Comparison of ENCODE assay signal across 7 cellular contexts in genomic region chr4:16083217-16084191, GRCh38. TPM values are rescaled to one million over a fixed set of nuclear protein-coding genes. Genes with fewer than 3 reads are reported as not detected.
DNase-seq lines count a peak whose midpoint lies in the region; ATAC-seq and TF ChIP-seq lines count a peak whose summit lies in the region.

A gene with protein sequence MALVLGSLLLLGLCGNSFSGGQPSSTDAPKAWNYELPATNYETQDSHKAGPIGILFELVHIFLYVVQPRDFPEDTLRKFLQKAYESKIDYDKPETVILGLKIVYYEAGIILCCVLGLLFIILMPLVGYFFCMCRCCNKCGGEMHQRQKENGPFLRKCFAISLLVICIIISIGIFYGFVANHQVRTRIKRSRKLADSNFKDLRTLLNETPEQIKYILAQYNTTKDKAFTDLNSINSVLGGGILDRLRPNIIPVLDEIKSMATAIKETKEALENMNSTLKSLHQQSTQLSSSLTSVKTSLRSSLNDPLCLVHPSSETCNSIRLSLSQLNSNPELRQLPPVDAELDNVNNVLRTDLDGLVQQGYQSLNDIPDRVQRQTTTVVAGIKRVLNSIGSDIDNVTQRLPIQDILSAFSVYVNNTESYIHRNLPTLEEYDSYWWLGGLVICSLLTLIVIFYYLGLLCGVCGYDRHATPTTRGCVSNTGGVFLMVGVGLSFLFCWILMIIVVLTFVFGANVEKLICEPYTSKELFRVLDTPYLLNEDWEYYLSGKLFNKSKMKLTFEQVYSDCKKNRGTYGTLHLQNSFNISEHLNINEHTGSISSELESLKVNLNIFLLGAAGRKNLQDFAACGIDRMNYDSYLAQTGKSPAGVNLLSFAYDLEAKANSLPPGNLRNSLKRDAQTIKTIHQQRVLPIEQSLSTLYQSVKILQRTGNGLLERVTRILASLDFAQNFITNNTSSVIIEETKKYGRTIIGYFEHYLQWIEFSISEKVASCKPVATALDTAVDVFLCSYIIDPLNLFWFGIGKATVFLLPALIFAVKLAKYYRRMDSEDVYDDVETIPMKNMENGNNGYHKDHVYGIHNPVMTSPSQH (minus strand): TSS chr4:16084023. CDS start chr4:16075906, 8,117 bp downstream.

- H3K4me3 ChIP-seq in right cardiac atrium (ENCODE audit: low read length) (peak within 1 kb of the TSS; percentile 79), rectal smooth muscle tissue (ENCODE audit: low read length) (peak within 1 kb of the TSS; percentile 83)

- intact Hi-C loops in activated B cell treated with CpG ODN at 0.5 μM for 24 hours (cut with micrococcal nuclease) (no loop called here), right cardiac atrium (cut with DNase I) (loop anchor here in 1 of 4 donors (10.0 kb wide), 1 partner anchor 81 kb away; no protein-coding TSS in a partner anchor)

- H3K27me3 Mint-ChIP-seq in activated B cell treated with CpG ODN at 0.5 μM for 24 hours: peaks cover 59% of the 10 kb centered on the region

- H3K36me3 Mint-ChIP-seq in activated B cell treated with CpG ODN at 0.5 μM for 24 hours (ENCODE audit: low read depth): no peaks in the 10 kb centered on the region

- ATAC-seq in activated B cell treated with CpG ODN at 0.5 μM for 24 hours (ENCODE audit: low read depth) (no peak), right cardiac atrium (peak; percentile 74 to 83), GM18502 (IDR thresholded peaks at IDR 0.05; ENCODE audit: poor library complexity, unreplicated experiment) (no peak), HG03196 (IDR thresholded peaks at IDR 0.05; ENCODE audit: unreplicated experiment) (no peak)

- POLR2A ChIA-PET in activated B cell treated with CpG ODN at 0.5 μM for 24 hours (lab: Charles Lee) (no interaction called here), GM10248 (lab: Yijun Ruan, JAX) (no interaction called here)

- H3K9me3 ChIP-seq in right cardiac atrium (ENCODE audit: control insufficient read depth, low read length): no peaks in the 10 kb centered on the region

- peak within 1 kb of the TSS; percentile 75 for H3K4me3 Mint-ChIP-seq in activated B cell treated with CpG ODN at 0.5 μM for 24 hours

- H3K27me3 ChIP-seq in right cardiac atrium (ENCODE audit: control insufficient read depth, insufficient read depth) (no peaks in the 10 kb centered on the region), rectal smooth muscle tissue (ENCODE audit: control insufficient read depth, insufficient read depth, low read length) (peaks cover 13% of the 10 kb centered on the region)

- no peak within 1 kb of the TSS for H3K9ac ChIP-seq in rectal smooth muscle tissue (ENCODE audit: low read length)

- DNase-seq in HuH-7.5 (ENCODE audit: low spot score) (peak; percentile 63), activated B cell treated with CpG ODN at 0.5 μM for 24 hours (peak; percentile 21), right cardiac atrium (peak in 1 of 3 donors; percentile 59), GM10248 (ENCODE audit: extremely low spot score) (no peak)

- peaks cover 2% of the 10 kb centered on the region for H3K9me3 Mint-ChIP-seq in activated B cell treated with CpG ODN at 0.5 μM for 24 hours

- WGBS in right cardiac atrium: 4% methylated on average over 83 of the region's 83 CpGs

- peaks cover 25% of the 10 kb centered on the region for H3K4me1 Mint-ChIP-seq in activated B cell treated with CpG ODN at 0.5 μM for 24 hours

- TF ChIP-seq CTCF in activated B cell treated with CpG ODN at 0.5 μM for 24 hours (IDR thresholded peaks at IDR 0.05): no peak
- no peak for TF ChIP-seq CTCF in GM10248 (IDR thresholded peaks at IDR 0.05; ENCODE audit: control extremely low read depth, extremely low read depth, low read depth, missing control alignments)

- H3K27ac ChIP-seq in right cardiac atrium (ENCODE audit: low read length) (no peak within 1 kb of the TSS), rectal smooth muscle tissue (ENCODE audit: low read depth, low read length) (no peak within 1 kb of the TSS)

- CTCF ChIA-PET in activated B cell treated with CpG ODN at 0.5 μM for 24 hours (lab: Charles Lee) (no interaction called here), GM10248 (lab: Yijun Ruan, JAX) (no interaction called here)

- H3K4me1 ChIP-seq in right cardiac atrium (ENCODE audit: control insufficient read depth, insufficient read depth, low read length) (peaks cover 5% of the 10 kb centered on the region), rectal smooth muscle tissue (ENCODE audit: control insufficient read depth, insufficient read depth, low read length) (peaks cover 4% of the 10 kb centered on the region)

- H3K36me3 ChIP-seq in rectal smooth muscle tissue (ENCODE audit: control insufficient read depth, insufficient read depth, low read length): no peaks in the 10 kb centered on the region

- H3K27ac Mint-ChIP-seq in activated B cell treated with CpG ODN at 0.5 μM for 24 hours: no peak within 1 kb of the TSS

RNA-seq across cellular contexts. Expression of the gene that starts here (rescaled TPM):
- not detected in 2 replicates for total RNA-seq in activated B cell treated with CpG ODN at 0.5 μM for 24 hours
- 10 to 100 TPM in 1 of 4 donors, 1 to 10 TPM in 3; 5.4 to 12.3 (median 7.3) TPM for total RNA-seq in right cardiac atrium
- polyA plus RNA-seq in right cardiac atrium: 3.2 TPM

Comparison
In these comparisons a context has a peak if more than half of its experiments do, and no peak if none do; other contexts are left out.
1. Peak in DNase-seq in activated B cell treated with CpG ODN at 0.5 μM for 24 hours; RNA of the gene not detected or under 1 TPM.
2. ATAC-seq: peak in right cardiac atrium (2 of 2); none in activated B cell treated with CpG ODN at 0.5 μM for 24 hours (single experiment), GM18502 (single experiment) and HG03196 (single experiment).